9 cellular contexts compared by ENCODE assay signal in the genomic region with DNA sequence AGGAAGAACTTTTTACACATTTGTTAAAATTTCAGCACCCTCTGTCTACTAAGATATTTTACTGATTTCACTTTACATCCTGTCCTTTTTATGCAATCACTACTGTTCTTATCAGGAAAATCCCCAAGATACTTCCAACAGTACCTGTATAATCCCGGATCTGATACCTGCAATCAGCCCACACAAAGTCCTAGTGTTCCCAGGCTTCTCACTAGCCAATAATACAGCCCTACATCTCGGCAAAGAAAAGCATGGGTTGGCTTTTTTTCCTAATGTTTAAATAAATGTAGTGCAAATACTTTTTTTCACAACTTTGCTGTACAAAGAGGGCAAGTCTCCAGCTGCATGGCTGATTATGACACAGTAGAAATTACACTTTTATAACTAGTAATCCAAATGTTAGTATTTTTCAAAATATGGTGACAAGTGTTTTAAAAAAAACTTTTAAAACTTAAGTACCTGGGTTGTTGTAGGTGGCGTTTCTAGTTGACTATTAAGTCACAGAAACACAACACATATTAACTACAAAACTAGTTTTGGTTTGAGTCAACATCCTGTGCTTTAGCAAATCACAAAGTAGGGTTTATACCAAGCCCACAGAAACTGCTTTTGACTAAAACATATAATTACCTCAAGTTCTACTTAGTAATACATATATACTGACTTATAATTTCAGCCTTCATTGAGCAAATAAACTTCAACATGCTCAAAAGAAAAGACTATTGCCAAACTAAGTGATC. TPM values are rescaled to one million over a fixed set of nuclear protein-coding genes. Genes with fewer than 3 reads are reported as not detected.
DNase-seq lines count a peak whose midpoint lies in the region; ATAC-seq and TF ChIP-seq lines count a peak whose summit lies in the region.
"Had no signal": no experiment of that assay in that cellular context is flagged by ENCODE, and none has a peak within 500 bp of the region (broad histone marks: within the 10 kb centered on the region; RNA-seq: fewer than 3 reads in every experiment).

No MANE protein-coding gene starts in this region.

- no peaks in the 10 kb centered on the region for H3K27me3 ChIP-seq in CD4-positive, CD25-positive, alpha-beta regulatory T cell (ENCODE audit: control insufficient read depth, insufficient read depth, low read length)
- H3K27me3 ChIP-seq in MG63: no peaks in the 10 kb centered on the region
- H3K27me3 ChIP-seq in heart right ventricle: no peaks in the 10 kb centered on the region
- H3K27me3 ChIP-seq: BLaER1 had no signal

- peaks cover 18% of the 10 kb centered on the region for H3K4me1 ChIP-seq in CD4-positive, CD25-positive, alpha-beta regulatory T cell (ENCODE audit: control insufficient read depth, insufficient read depth, low read length, poor library complexity, severe bottlenecking)
- H3K4me1 ChIP-seq in mucosa of descending colon (ENCODE audit: low read depth) (peaks cover 5% of the 10 kb centered on the region), heart right ventricle (peaks cover 0 to 13% (median 4%) of the 10 kb centered on the region in 9 donors)

- peaks cover 73% of the 10 kb centered on the region for H3K36me3 ChIP-seq in CD4-positive, CD25-positive, alpha-beta regulatory T cell (ENCODE audit: control insufficient read depth, insufficient read depth, low read length)
- peaks cover 70% of the 10 kb centered on the region for H3K36me3 ChIP-seq in MG63
- H3K36me3 ChIP-seq in mucosa of descending colon (ENCODE audit: low read depth): no peaks in the 10 kb centered on the region
- peaks cover 0 to 98% (median 48%) of the 10 kb centered on the region in 9 donors for H3K36me3 ChIP-seq in heart right ventricle

- peak in 2 of 3 donors; percentile 59 to 87 for DNase-seq in CD4-positive, CD25-positive, alpha-beta regulatory T cell
- DNase-seq in MG63 (no peak), mucosa of descending colon (no peak), heart right ventricle (no peak), sciatic nerve (ENCODE audit: low spot score) (no peak)

- intact Hi-C loops in mucosa of descending colon (cut with DNase I, micrococcal nuclease): no loop called here
- intact Hi-C loops in heart right ventricle (cut with DNase I): loop anchor here in 1 of 10 donors (5.0 kb wide), 1 partner anchor 280 kb away; no protein-coding TSS in a partner anchor
- intact Hi-C loops in sciatic nerve (cut with DNase I): no loop called here

- no peaks in the 10 kb centered on the region for H3K9me3 Mint-ChIP-seq in CD4-positive, CD25-positive, alpha-beta regulatory T cell
- H3K9me3 Mint-ChIP-seq in T-helper 1 cell treated with Interleukin-12 subunit alpha and Interleukin-12 subunit beta and Interleukin-4 antibody, amounts not matched to agents 30 μg/mL and 1 μg/mL, for 36 hours: no peaks in the 10 kb centered on the region

- TF ChIP-seq CTCF in mucosa of descending colon (IDR thresholded peaks at IDR 0.05): no peak
- TF ChIP-seq CTCF in heart right ventricle (IDR thresholded peaks at IDR 0.05): no peak

- H3K9me3 ChIP-seq in CD4-positive, CD25-positive, alpha-beta regulatory T cell (ENCODE audit: control insufficient read depth in 2 of 2, low read length in 2 of 2): no peaks in the 10 kb centered on the region
- H3K9me3 ChIP-seq in MG63 (no peaks in the 10 kb centered on the region), mucosa of descending colon (no peaks in the 10 kb centered on the region), heart right ventricle (no peaks in the 10 kb centered on the region)
- H3K9me3 ChIP-seq: BLaER1 had no signal

- peak overlapping the region; percentile 37 to 72 (median 62) for H3K4me3 Mint-ChIP-seq in CD4-positive, CD25-positive, alpha-beta regulatory T cell
- H3K4me3 Mint-ChIP-seq in T-helper 1 cell treated with Interleukin-12 subunit alpha and Interleukin-12 subunit beta and Interleukin-4 antibody, amounts not matched to agents 30 μg/mL and 1 μg/mL, for 36 hours: peak overlapping the region; percentile 17

- H3K4me3 ChIP-seq in CD4-positive, CD25-positive, alpha-beta regulatory T cell (ENCODE audit: low read depth, low read length): peak overlapping the region; percentile 37
- H3K4me3 ChIP-seq in MG63 (no peak overlapping the region), mucosa of descending colon (no peak overlapping the region), heart right ventricle (no peak overlapping the region)
- H3K4me3 ChIP-seq: BLaER1 had no signal

- peak; percentile 77 to 78 for ATAC-seq in CD4-positive, CD25-positive, alpha-beta regulatory T cell (ENCODE audit: low read depth in 2 of 2)
- ATAC-seq in GM18909 (IDR thresholded peaks at IDR 0.05; ENCODE audit: poor library complexity, unreplicated experiment) (peak; percentile 75), HG02840 (IDR thresholded peaks at IDR 0.05; ENCODE audit: low FRiP score, unreplicated experiment) (peak; percentile 86), mucosa of descending colon (no peak), heart right ventricle (no peak), sciatic nerve (no peak)

- peak overlapping the region; percentile 64 for H3K27ac ChIP-seq in CD4-positive, CD25-positive, alpha-beta regulatory T cell (ENCODE audit: insufficient read depth, low read length, poor library complexity, severe bottlenecking)
- H3K27ac ChIP-seq in heart right ventricle: no peak overlapping the region
- H3K27ac ChIP-seq: BLaER1 had no signal

- peak overlapping the region; percentile 80 to 91 (median 87) for H3K27ac Mint-ChIP-seq in CD4-positive, CD25-positive, alpha-beta regulatory T cell
- peak overlapping the region; percentile 78 for H3K27ac Mint-ChIP-seq in T-helper 1 cell treated with Interleukin-12 subunit alpha and Interleukin-12 subunit beta and Interleukin-4 antibody, amounts not matched to agents 30 μg/mL and 1 μg/mL, for 36 hours

- 77 to 81% methylated on average over 3 of the region's 3 CpGs for WGBS in heart right ventricle, 2 donors

- H3K27me3 Mint-ChIP-seq in CD4-positive, CD25-positive, alpha-beta regulatory T cell: no peaks in the 10 kb centered on the region
- no peaks in the 10 kb centered on the region for H3K27me3 Mint-ChIP-seq in T-helper 1 cell treated with Interleukin-12 subunit alpha and Interleukin-12 subunit beta and Interleukin-4 antibody, amounts not matched to agents 30 μg/mL and 1 μg/mL, for 36 hours (ENCODE audit: low read depth)

- H3K36me3 Mint-ChIP-seq in CD4-positive, CD25-positive, alpha-beta regulatory T cell: peaks cover 48% of the 10 kb centered on the region
- peaks cover 63% of the 10 kb centered on the region for H3K36me3 Mint-ChIP-seq in T-helper 1 cell treated with Interleukin-12 subunit alpha and Interleukin-12 subunit beta and Interleukin-4 antibody, amounts not matched to agents 30 μg/mL and 1 μg/mL, for 36 hours (ENCODE audit: low read depth)

- H3K4me1 Mint-ChIP-seq in CD4-positive, CD25-positive, alpha-beta regulatory T cell: peaks cover 17 to 64% (median 35%) of the 10 kb centered on the region in 4 donors
- H3K4me1 Mint-ChIP-seq in T-helper 1 cell treated with Interleukin-12 subunit alpha and Interleukin-12 subunit beta and Interleukin-4 antibody, amounts not matched to agents 30 μg/mL and 1 μg/mL, for 36 hours (ENCODE audit: low read depth): peaks cover 47% of the 10 kb centered on the region

RNA-seq across cellular contexts. Expression of a gene that starts 19.5 kb away (rescaled TPM):
- total RNA-seq in CD4-positive, CD25-positive, alpha-beta regulatory T cell: 63.8 TPM
- polyA plus RNA-seq in CD4-positive, CD25-positive, alpha-beta regulatory T cell: 10 to 100 TPM; 68.6 to 76.2 (median 69.4) TPM
- 52.6 and 64.1 TPM in 2 replicates for total RNA-seq in MG63 (2014; rRNA removed; shearing (Covaris generic); ENCODE audit: low replicate concordance)
- total RNA-seq in mucosa of descending colon (10 to 100 TPM; 39.3 to 56.7 (median 54.4) TPM), heart right ventricle (10 to 100 TPM; 37.8 to 77.1 (median 45.8) TPM), sciatic nerve (24.3 TPM)
- 10 to 100 TPM; 14.5 to 20.7 TPM for polyA plus RNA-seq in heart right ventricle

RNA-seq across cellular contexts. Expression of a gene that starts 36.3 kb away (rescaled TPM):
- total RNA-seq in CD4-positive, CD25-positive, alpha-beta regulatory T cell: 221 TPM
- polyA plus RNA-seq in CD4-positive, CD25-positive, alpha-beta regulatory T cell: 10 to 100 TPM; 84.4 to 97.3 (median 90.9) TPM
- 33.8 and 34.5 TPM in 2 replicates for total RNA-seq in MG63 (2014; rRNA removed; shearing (Covaris generic); ENCODE audit: low replicate concordance)
- 10 to 100 TPM; 50.5 to 62.5 (median 56.3) TPM for total RNA-seq in mucosa of descending colon
- total RNA-seq in heart right ventricle: 10 to 100 TPM; 11.0 to 25.5 (median 12.5) TPM
- polyA plus RNA-seq in heart right ventricle: 10 to 100 TPM; 11.8 to 40.8 TPM
- total RNA-seq in sciatic nerve: 80.7 TPM

Comparison
In these comparisons a context has a peak if more than half of its experiments do, and no peak if none do; other contexts are left out.
1. ATAC-seq: peak in CD4-positive, CD25-positive, alpha-beta regulatory T cell (2 of 2), GM18909 (single experiment) and HG02840 (single experiment); none in mucosa of descending colon (single experiment), heart right ventricle (0 of 8) and sciatic nerve (single experiment).
2. DNase-seq: peak in CD4-positive, CD25-positive, alpha-beta regulatory T cell (2 of 3); none in MG63 (single experiment), mucosa of descending colon (0 of 3), heart right ventricle (0 of 2) and sciatic nerve (single experiment).